Comparison of ENCODE assay signal across 1 cellular context in the genomic region with DNA sequence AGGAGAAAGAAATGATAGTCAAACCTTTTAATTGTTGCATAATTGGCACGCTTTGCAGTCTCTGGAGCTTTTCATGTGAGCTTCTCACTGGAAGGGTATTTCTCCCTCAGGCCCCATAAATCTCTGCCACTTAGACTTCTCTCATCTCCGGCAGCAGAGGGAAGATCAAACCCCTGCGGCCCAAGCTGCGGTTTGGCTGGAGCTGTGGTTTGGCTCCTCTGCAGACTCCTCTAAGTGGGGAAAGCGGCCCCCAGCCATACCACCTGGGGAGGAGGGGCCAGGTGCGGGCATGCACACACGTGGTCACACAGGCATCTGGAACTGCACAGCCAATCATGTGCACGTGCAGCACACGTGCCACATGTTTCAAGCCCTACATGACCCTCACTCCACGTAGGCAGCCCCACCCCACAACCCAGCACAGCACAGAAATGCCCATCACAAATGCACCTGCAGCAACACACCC.
TF ChIP-seq lines count a peak whose summit lies in the region.

No MANE protein-coding gene starts in this region.

TF ChIP-seq in HEK293, 187 proteins besides CTCF, POLR2A, EP300 and RAD21 (continued from another document and continues in another):
- TF ChIP-seq, protein P1, sequence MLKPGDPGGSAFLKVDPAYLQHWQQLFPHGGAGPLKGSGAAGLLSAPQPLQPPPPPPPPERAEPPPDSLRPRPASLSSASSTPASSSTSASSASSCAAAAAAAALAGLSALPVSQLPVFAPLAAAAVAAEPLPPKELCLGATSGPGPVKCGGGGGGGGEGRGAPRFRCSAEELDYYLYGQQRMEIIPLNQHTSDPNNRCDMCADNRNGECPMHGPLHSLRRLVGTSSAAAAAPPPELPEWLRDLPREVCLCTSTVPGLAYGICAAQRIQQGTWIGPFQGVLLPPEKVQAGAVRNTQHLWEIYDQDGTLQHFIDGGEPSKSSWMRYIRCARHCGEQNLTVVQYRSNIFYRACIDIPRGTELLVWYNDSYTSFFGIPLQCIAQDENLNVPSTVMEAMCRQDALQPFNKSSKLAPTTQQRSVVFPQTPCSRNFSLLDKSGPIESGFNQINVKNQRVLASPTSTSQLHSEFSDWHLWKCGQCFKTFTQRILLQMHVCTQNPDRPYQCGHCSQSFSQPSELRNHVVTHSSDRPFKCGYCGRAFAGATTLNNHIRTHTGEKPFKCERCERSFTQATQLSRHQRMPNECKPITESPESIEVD (tag by site-specific recombination; IDR thresholded peaks at IDR 0.05), result peak; percentile 81
- no peak for TF ChIP-seq ZNF292 (tag by site-specific recombination; IDR thresholded peaks at IDR 0.05; ENCODE audit: borderline replicate concordance, low read depth)
- TF ChIP-seq ZNF701 (tag by site-specific recombination; IDR thresholded peaks at IDR 0.05), result no peak
- TF ChIP-seq GLIS1 (tag by site-specific recombination; IDR thresholded peaks at IDR 0.05), result peak; percentile 99
- no peak for TF ChIP-seq ZNF132 (tag by site-specific recombination; IDR thresholded peaks at IDR 0.05; ENCODE audit: borderline replicate concordance)
- TF ChIP-seq SP3 (tag by site-specific recombination; IDR thresholded peaks at IDR 0.05), result no peak
- TF ChIP-seq ZNF623 (tag by site-specific recombination; IDR thresholded peaks at IDR 0.05), result peak; percentile 19; the same call in 1 of the 2 replicates
- peak; percentile 86 for TF ChIP-seq IKZF3 (tag by site-specific recombination; IDR thresholded peaks at IDR 0.05)
- no peak for TF ChIP-seq ZNF530 (tag by site-specific recombination; IDR thresholded peaks at IDR 0.05; ENCODE audit: low read depth)
- no peak for TF ChIP-seq ZFP41 (tag by site-specific recombination; IDR thresholded peaks at IDR 0.05; ENCODE audit: borderline replicate concordance)
- TF ChIP-seq, protein P2, sequence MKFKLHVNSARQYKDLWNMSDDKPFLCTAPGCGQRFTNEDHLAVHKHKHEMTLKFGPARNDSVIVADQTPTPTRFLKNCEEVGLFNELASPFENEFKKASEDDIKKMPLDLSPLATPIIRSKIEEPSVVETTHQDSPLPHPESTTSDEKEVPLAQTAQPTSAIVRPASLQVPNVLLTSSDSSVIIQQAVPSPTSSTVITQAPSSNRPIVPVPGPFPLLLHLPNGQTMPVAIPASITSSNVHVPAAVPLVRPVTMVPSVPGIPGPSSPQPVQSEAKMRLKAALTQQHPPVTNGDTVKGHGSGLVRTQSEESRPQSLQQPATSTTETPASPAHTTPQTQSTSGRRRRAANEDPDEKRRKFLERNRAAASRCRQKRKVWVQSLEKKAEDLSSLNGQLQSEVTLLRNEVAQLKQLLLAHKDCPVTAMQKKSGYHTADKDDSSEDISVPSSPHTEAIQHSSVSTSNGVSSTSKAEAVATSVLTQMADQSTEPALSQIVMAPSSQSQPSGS (tag by site-specific recombination; IDR thresholded peaks at IDR 0.05; ENCODE audit: low read depth), result 0 out of 2 replicates have a peak, but pooled peaks have one; percentile 23
- TF ChIP-seq ZNF140 (tag by site-specific recombination; IDR thresholded peaks at IDR 0.05), result no peak
- TF ChIP-seq, protein P3, sequence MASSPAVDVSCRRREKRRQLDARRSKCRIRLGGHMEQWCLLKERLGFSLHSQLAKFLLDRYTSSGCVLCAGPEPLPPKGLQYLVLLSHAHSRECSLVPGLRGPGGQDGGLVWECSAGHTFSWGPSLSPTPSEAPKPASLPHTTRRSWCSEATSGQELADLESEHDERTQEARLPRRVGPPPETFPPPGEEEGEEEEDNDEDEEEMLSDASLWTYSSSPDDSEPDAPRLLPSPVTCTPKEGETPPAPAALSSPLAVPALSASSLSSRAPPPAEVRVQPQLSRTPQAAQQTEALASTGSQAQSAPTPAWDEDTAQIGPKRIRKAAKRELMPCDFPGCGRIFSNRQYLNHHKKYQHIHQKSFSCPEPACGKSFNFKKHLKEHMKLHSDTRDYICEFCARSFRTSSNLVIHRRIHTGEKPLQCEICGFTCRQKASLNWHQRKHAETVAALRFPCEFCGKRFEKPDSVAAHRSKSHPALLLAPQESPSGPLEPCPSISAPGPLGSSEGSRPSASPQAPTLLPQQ (tag by site-specific recombination; IDR thresholded peaks at IDR 0.05), result peak; percentile 66; the same call in 1 of the 2 replicates
- TF ChIP-seq ZNF23 (tag by site-specific recombination; IDR thresholded peaks at IDR 0.05; ENCODE audit: borderline replicate concordance), result no peak
- no peak for TF ChIP-seq HOXC10 (CRISPR knock-in tag; IDR thresholded peaks at IDR 0.05)
- no peak for TF ChIP-seq ZFP3 (tag by site-specific recombination; IDR thresholded peaks at IDR 0.05; ENCODE audit: low read depth)
- TF ChIP-seq YY2 (tag by site-specific recombination; IDR thresholded peaks at IDR 0.05), result peak; percentile 47; the same call in 1 of the 2 replicates
- TF ChIP-seq ZNF658 (tag by site-specific recombination; IDR thresholded peaks at IDR 0.05), result no peak
- TF ChIP-seq ZNF391 (tag by site-specific recombination; IDR thresholded peaks at IDR 0.05; ENCODE audit: borderline replicate concordance, low read depth), result no peak
- TF ChIP-seq ZNF629 (tag by site-specific recombination; IDR thresholded peaks at IDR 0.05), result peak; percentile 61; the same call in 1 of the 2 replicates
- TF ChIP-seq ZNF660 (tag by site-specific recombination; IDR thresholded peaks at IDR 0.05), result 0 out of 2 replicates have a peak, but pooled peaks have one; percentile 45
- TF ChIP-seq ZNF548 (tag by site-specific recombination; IDR thresholded peaks at IDR 0.05), result peak; percentile 83; the same call in 1 of the 2 replicates
- no peak for TF ChIP-seq ZNF202 (tag by site-specific recombination; IDR thresholded peaks at IDR 0.05; ENCODE audit: borderline replicate concordance)
- peak; percentile 73 for TF ChIP-seq ZNF10 (tag by site-specific recombination; IDR thresholded peaks at IDR 0.05)
- TF ChIP-seq ZNF423 (tag by site-specific recombination; IDR thresholded peaks at IDR 0.05), result peak; percentile 73
- TF ChIP-seq, protein P4, sequence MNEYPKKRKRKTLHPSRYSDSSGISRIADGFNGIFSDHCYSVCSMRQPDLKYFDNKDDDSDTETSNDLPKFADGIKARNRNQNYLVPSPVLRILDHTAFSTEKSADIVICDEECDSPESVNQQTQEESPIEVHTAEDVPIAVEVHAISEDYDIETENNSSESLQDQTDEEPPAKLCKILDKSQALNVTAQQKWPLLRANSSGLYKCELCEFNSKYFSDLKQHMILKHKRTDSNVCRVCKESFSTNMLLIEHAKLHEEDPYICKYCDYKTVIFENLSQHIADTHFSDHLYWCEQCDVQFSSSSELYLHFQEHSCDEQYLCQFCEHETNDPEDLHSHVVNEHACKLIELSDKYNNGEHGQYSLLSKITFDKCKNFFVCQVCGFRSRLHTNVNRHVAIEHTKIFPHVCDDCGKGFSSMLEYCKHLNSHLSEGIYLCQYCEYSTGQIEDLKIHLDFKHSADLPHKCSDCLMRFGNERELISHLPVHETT (tag by site-specific recombination; IDR thresholded peaks at IDR 0.05), result peak; percentile 36; the same call in 1 of the 2 replicates
- TF ChIP-seq, protein P5, sequence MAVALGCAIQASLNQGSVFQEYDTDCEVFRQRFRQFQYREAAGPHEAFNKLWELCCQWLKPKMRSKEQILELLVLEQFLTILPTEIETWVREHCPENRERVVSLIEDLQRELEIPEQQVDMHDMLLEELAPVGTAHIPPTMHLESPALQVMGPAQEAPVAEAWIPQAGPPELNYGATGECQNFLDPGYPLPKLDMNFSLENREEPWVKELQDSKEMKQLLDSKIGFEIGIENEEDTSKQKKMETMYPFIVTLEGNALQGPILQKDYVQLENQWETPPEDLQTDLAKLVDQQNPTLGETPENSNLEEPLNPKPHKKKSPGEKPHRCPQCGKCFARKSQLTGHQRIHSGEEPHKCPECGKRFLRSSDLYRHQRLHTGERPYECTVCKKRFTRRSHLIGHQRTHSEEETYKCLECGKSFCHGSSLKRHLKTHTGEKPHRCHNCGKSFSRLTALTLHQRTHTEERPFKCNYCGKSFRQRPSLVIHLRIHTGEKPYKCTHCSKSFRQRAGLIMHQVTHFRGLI (tag by site-specific recombination; IDR thresholded peaks at IDR 0.05), result peak; percentile 53
- TF ChIP-seq HOXA7 (CRISPR knock-in tag; IDR thresholded peaks at IDR 0.05; ENCODE audit: borderline replicate concordance), result no peak
- TF ChIP-seq ZNF792 (tag by site-specific recombination; IDR thresholded peaks at IDR 0.05), result no peak
- no peak for TF ChIP-seq GLI2 (tag by site-specific recombination; IDR thresholded peaks at IDR 0.05; ENCODE audit: borderline replicate concordance, low read depth)
- TF ChIP-seq, protein P6, sequence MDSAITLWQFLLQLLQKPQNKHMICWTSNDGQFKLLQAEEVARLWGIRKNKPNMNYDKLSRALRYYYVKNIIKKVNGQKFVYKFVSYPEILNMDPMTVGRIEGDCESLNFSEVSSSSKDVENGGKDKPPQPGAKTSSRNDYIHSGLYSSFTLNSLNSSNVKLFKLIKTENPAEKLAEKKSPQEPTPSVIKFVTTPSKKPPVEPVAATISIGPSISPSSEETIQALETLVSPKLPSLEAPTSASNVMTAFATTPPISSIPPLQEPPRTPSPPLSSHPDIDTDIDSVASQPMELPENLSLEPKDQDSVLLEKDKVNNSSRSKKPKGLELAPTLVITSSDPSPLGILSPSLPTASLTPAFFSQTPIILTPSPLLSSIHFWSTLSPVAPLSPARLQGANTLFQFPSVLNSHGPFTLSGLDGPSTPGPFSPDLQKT (IDR thresholded peaks at IDR 0.05; ENCODE audit: borderline replicate concordance, low read depth, low read length), result no peak
- TF ChIP-seq ZSCAN23 (tag by site-specific recombination; IDR thresholded peaks at IDR 0.05), result no peak
- no peak for TF ChIP-seq ZNF785 (tag by site-specific recombination; IDR thresholded peaks at IDR 0.05)
- TF ChIP-seq, protein P7, sequence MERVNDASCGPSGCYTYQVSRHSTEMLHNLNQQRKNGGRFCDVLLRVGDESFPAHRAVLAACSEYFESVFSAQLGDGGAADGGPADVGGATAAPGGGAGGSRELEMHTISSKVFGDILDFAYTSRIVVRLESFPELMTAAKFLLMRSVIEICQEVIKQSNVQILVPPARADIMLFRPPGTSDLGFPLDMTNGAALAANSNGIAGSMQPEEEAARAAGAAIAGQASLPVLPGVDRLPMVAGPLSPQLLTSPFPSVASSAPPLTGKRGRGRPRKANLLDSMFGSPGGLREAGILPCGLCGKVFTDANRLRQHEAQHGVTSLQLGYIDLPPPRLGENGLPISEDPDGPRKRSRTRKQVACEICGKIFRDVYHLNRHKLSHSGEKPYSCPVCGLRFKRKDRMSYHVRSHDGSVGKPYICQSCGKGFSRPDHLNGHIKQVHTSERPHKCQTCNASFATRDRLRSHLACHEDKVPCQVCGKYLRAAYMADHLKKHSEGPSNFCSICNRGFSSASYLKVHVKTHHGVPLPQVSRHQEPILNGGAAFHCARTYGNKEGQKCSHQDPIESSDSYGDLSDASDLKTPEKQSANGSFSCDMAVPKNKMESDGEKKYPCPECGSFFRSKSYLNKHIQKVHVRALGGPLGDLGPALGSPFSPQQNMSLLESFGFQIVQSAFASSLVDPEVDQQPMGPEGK (tag by site-specific recombination; IDR thresholded peaks at IDR 0.05), result peak; percentile 96
- no peak for TF ChIP-seq ZNF747 (tag by site-specific recombination; IDR thresholded peaks at IDR 0.05)
- TF ChIP-seq ZNF664 (tag by site-specific recombination; IDR thresholded peaks at IDR 0.05), result no peak
- no peak for TF ChIP-seq ZNF621 (tag by site-specific recombination; IDR thresholded peaks at IDR 0.05)
- TF ChIP-seq ZNF19 (tag by site-specific recombination; IDR thresholded peaks at IDR 0.05; ENCODE audit: low read depth), result no peak
- TF ChIP-seq ZNF571 (tag by site-specific recombination; IDR thresholded peaks at IDR 0.05), result no peak
- TF ChIP-seq, protein P8, sequence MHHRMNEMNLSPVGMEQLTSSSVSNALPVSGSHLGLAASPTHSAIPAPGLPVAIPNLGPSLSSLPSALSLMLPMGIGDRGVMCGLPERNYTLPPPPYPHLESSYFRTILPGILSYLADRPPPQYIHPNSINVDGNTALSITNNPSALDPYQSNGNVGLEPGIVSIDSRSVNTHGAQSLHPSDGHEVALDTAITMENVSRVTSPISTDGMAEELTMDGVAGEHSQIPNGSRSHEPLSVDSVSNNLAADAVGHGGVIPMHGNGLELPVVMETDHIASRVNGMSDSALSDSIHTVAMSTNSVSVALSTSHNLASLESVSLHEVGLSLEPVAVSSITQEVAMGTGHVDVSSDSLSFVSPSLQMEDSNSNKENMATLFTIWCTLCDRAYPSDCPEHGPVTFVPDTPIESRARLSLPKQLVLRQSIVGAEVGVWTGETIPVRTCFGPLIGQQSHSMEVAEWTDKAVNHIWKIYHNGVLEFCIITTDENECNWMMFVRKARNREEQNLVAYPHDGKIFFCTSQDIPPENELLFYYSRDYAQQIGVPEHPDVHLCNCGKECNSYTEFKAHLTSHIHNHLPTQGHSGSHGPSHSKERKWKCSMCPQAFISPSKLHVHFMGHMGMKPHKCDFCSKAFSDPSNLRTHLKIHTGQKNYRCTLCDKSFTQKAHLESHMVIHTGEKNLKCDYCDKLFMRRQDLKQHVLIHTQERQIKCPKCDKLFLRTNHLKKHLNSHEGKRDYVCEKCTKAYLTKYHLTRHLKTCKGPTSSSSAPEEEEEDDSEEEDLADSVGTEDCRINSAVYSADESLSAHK (tag by site-specific recombination; IDR thresholded peaks at IDR 0.05), result peak; percentile 64
- TF ChIP-seq ZNF600 (tag by site-specific recombination; IDR thresholded peaks at IDR 0.05), result peak; percentile 87
- no peak for TF ChIP-seq YY1 (tag by site-specific recombination; IDR thresholded peaks at IDR 0.05)
- TF ChIP-seq ZNF112 (tag by site-specific recombination; IDR thresholded peaks at IDR 0.05), result no peak
- TF ChIP-seq, protein P9, sequence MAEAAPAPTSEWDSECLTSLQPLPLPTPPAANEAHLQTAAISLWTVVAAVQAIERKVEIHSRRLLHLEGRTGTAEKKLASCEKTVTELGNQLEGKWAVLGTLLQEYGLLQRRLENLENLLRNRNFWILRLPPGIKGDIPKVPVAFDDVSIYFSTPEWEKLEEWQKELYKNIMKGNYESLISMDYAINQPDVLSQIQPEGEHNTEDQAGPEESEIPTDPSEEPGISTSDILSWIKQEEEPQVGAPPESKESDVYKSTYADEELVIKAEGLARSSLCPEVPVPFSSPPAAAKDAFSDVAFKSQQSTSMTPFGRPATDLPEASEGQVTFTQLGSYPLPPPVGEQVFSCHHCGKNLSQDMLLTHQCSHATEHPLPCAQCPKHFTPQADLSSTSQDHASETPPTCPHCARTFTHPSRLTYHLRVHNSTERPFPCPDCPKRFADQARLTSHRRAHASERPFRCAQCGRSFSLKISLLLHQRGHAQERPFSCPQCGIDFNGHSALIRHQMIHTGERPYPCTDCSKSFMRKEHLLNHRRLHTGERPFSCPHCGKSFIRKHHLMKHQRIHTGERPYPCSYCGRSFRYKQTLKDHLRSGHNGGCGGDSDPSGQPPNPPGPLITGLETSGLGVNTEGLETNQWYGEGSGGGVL (tag by site-specific recombination; IDR thresholded peaks at IDR 0.05), result no peak
- TF ChIP-seq, protein P10, sequence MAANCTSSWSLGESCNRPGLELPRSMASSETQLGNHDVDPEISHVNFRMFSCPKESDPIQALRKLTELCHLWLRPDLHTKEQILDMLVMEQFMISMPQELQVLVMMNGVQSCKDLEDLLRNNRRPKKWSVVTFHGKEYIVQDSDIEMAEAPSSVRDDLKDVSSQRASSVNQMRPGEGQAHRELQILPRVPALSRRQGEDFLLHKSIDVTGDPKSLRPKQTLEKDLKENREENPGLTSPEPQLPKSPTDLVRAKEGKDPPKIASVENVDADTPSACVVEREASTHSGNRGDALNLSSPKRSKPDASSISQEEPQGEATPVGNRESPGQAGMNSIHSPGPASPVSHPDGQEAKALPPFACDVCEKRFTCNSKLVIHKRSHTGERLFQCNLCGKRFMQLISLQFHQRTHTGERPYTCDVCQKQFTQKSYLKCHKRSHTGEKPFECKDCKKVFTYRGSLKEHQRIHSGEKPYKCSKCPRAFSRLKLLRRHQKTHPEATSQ (tag by site-specific recombination; IDR thresholded peaks at IDR 0.05), result no peak
